ENCODE assay signal across 28 cellular contexts in the genomic region with DNA sequence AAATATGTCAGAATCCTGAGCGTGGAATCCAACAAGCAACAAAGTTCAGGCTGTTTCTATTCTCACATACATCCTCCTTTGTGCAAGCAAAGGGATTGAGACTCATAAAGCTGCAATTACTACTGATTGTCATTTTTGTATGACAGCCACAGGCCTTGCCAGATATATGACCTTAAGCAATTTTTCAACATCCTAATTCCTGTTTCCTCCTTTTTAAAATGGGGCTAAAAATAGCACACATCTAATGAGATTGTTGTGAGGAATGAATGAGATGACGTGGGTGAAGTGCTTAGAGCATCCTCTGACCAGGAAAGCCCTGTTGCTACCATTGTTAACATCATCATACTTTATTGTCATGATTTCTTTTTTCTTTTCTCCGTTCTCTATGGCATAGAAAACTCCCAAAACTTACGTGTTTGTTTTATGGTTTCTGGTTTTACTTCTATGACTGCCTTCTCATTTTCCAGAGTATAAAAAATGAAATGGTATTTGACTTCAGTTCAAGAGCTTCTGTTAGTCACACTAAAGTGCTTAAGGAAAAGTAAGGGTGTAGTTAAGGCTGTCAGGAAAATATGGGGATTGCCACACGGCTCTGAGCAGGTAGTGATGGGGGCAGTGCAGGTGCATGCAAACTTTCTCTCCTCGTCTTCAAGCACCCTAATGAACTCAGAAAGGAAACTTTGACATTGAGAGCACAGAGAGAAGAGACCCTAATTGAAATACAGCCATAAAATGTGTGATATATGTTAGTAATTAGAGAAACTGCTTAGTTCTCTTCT.
DNase-seq lines count a peak whose midpoint lies in the region; ATAC-seq and TF ChIP-seq lines count a peak whose summit lies in the region.
"Had no signal": no experiment of that assay in that cellular context is flagged by ENCODE, and none has a peak within 500 bp of the region (broad histone marks: within the 10 kb centered on the region; RNA-seq: fewer than 3 reads in every experiment).

No MANE protein-coding gene starts in this region.

- WGBS in gastroesophageal sphincter (ENCODE audit: low coverage in 1 of 2), 2 donors = 28 to 54% methylated on average over 6 of the region's 6 CpGs

- H3K4me3 ChIP-seq in AG10803 (ENCODE audit: low read length) (no peak overlapping the region), gastroesophageal sphincter (no peak overlapping the region)
- H3K4me3 ChIP-seq: pancreas, PC-9, right lobe of liver, suprapubic skin had no signal

- peak overlapping the region in 2 of 3 experiments; percentile 37 to 65 for H3K27ac Mint-ChIP-seq in nephron
- H3K27ac Mint-ChIP-seq: activated CD4-positive, alpha-beta T cell treated with anti-CD3 and anti-CD28 coated beads, Interleukin-2, amount 10 ng/mL, durations not matched to agents 7 days and 5 days; activated T-cell treated with anti-CD3 and anti-CD28 coated beads, Interleukin-2, amount 50 U/mL, for 24 hours; CD14-positive monocyte; mesothelial cell of epicardium; naive thymus-derived CD4-positive, alpha-beta T cell; stimulated activated naive B cell treated with anti-CD40 and anti-IgM and Interleukin-4, amounts not matched to agents 10 μg/mL and 1 μg/mL and 100 μg/mL, for 72 hours had no signal

- no peaks in the 10 kb centered on the region for H3K4me1 ChIP-seq in gastroesophageal sphincter
- H3K4me1 ChIP-seq: right lobe of liver, suprapubic skin had no signal

- H3K27me3 ChIP-seq in gastroesophageal sphincter = no peaks in the 10 kb centered on the region
- H3K27me3 ChIP-seq: pancreas, right lobe of liver, suprapubic skin had no signal

- H3K9me3 ChIP-seq in gastroesophageal sphincter = no peaks in the 10 kb centered on the region
- H3K9me3 ChIP-seq: pancreas, right lobe of liver, suprapubic skin had no signal

- no peaks in the 10 kb centered on the region for H3K36me3 ChIP-seq in gastroesophageal sphincter
- H3K36me3 ChIP-seq: pancreas, right lobe of liver, suprapubic skin had no signal

- no peaks in the 10 kb centered on the region for H3K9me3 Mint-ChIP-seq in nephron
- H3K9me3 Mint-ChIP-seq: mesothelial cell of epicardium; stimulated activated naive B cell treated with anti-CD40 and anti-IgM and Interleukin-4, amounts not matched to agents 10 μg/mL and 1 μg/mL and 100 μg/mL, for 72 hours had no signal

- no peaks in the 10 kb centered on the region for H3K36me3 Mint-ChIP-seq in nephron (ENCODE audit: low read depth)
- H3K36me3 Mint-ChIP-seq: CD14-positive monocyte; mesothelial cell of epicardium; naive thymus-derived CD4-positive, alpha-beta T cell; stimulated activated naive B cell treated with anti-CD40 and anti-IgM and Interleukin-4, amounts not matched to agents 10 μg/mL and 1 μg/mL and 100 μg/mL, for 72 hours had no signal

- TF ChIP-seq CTCF in AG10803 (conservative IDR thresholded peaks at IDR 0.05; ENCODE audit: low read length) = no peak
- no peak for TF ChIP-seq CTCF in nephron (IDR thresholded peaks at IDR 0.05; ENCODE audit: unreplicated experiment in 3 of 3)
- TF ChIP-seq CTCF in gastroesophageal sphincter (IDR thresholded peaks at IDR 0.05) = no peak

- TF ChIP-seq EP300 in gastroesophageal sphincter (IDR thresholded peaks at IDR 0.05) = no peak

- DNase-seq in AG10803 (ENCODE audit: low read depth) (peak; percentile 33), fibroblast of gingiva (ENCODE audit: low read depth) (peak; percentile 34), sciatic nerve (ENCODE audit: low spot score) (no peak), NCI-H146 treated with DMSO at 0.1 percent for 48 hours (lab: John Stamatoyannopoulos, UW; ENCODE audit: unreplicated experiment) (no peak)
- DNase-seq: activated CD4-positive, alpha-beta T cell treated with anti-CD3 and anti-CD28 coated beads, Interleukin-2, amount 10 ng/mL, durations not matched to agents 7 days and 5 days; activated gamma-delta T cell treated with Interleukin-2 at 50 U/mL for 16 hours; activated T-cell treated with anti-CD3 and anti-CD28 coated beads, Interleukin-2, amount 50 U/mL, for 24 hours; Calu3; DND-41; Karpas-422; naive thymus-derived CD4-positive, alpha-beta T cell; NCI-H1694; NCI-H526; pancreas; PC-9; right lobe of liver; SHP77 treated with DMSO at 0.1 percent for 48 hours; stimulated activated CD4-positive, alpha-beta T cell treated with anti-CD3 and anti-CD28 coated beads, Interleukin-4, amount 100 ng/mL, for 4 hours; stimulated activated naive B cell treated with anti-CD40 and anti-IgM and Interleukin-4, amounts not matched to agents 10 μg/mL and 1 μg/mL and 100 μg/mL, for 72 hours had no signal

- no peak overlapping the region for H3K27ac ChIP-seq in gastroesophageal sphincter
- H3K27ac ChIP-seq: HL-60, pancreas, PC-9, right lobe of liver, suprapubic skin had no signal

- H3K4me1 Mint-ChIP-seq in nephron = peaks cover 17% of the 10 kb centered on the region
- H3K4me1 Mint-ChIP-seq: activated CD4-positive, alpha-beta T cell treated with anti-CD3 and anti-CD28 coated beads, Interleukin-2, amount 10 ng/mL, durations not matched to agents 7 days and 5 days; CD14-positive monocyte; naive thymus-derived CD4-positive, alpha-beta T cell had no signal

- no peaks in the 10 kb centered on the region for H3K27me3 Mint-ChIP-seq in nephron (ENCODE audit: low read depth)
- H3K27me3 Mint-ChIP-seq: activated CD4-positive, alpha-beta T cell treated with anti-CD3 and anti-CD28 coated beads, Interleukin-2, amount 10 ng/mL, durations not matched to agents 7 days and 5 days; activated T-cell treated with anti-CD3 and anti-CD28 coated beads, Interleukin-2, amount 50 U/mL, for 24 hours; naive thymus-derived CD4-positive, alpha-beta T cell; stimulated activated naive B cell treated with anti-CD40 and anti-IgM and Interleukin-4, amounts not matched to agents 10 μg/mL and 1 μg/mL and 100 μg/mL, for 72 hours had no signal

- peak; percentile 55 for ATAC-seq in GM18868 (IDR thresholded peaks at IDR 0.05; ENCODE audit: unreplicated experiment)
- no peak for ATAC-seq in gastroesophageal sphincter
- ATAC-seq in HG03469 (IDR thresholded peaks at IDR 0.05; ENCODE audit: unreplicated experiment) = no peak
- no peak for ATAC-seq in sciatic nerve
- ATAC-seq: left lobe of liver; naive thymus-derived CD4-positive, alpha-beta T cell; pancreas; right lobe of liver; stimulated activated naive B cell treated with anti-CD40 and anti-IgM and Interleukin-4, amounts not matched to agents 10 μg/mL and 1 μg/mL and 100 μg/mL, for 72 hours had no signal

- intact Hi-C loops in sciatic nerve (cut with DNase I) = no loop called here

- no peak overlapping the region for H3K4me3 Mint-ChIP-seq in nephron
- H3K4me3 Mint-ChIP-seq: activated CD4-positive, alpha-beta T cell treated with anti-CD3 and anti-CD28 coated beads, Interleukin-2, amount 10 ng/mL, durations not matched to agents 7 days and 5 days; activated T-cell treated with anti-CD3 and anti-CD28 coated beads, Interleukin-2, amount 50 U/mL, for 24 hours; CD14-positive monocyte; mesothelial cell of epicardium; naive thymus-derived CD4-positive, alpha-beta T cell; stimulated activated naive B cell treated with anti-CD40 and anti-IgM and Interleukin-4, amounts not matched to agents 10 μg/mL and 1 μg/mL and 100 μg/mL, for 72 hours had no signal

- TF ChIP-seq POLR2A in gastroesophageal sphincter (IDR thresholded peaks at IDR 0.05) = no peak

Comparison
In these comparisons a context has a peak if more than half of its experiments do, and no peak if none do; other contexts are left out.
1. DNase-seq: peak in AG10803 (single experiment) and fibroblast of gingiva (single experiment); none in sciatic nerve (single experiment) and NCI-H146 treated with DMSO at 0.1 percent for 48 hours (single experiment).